ENCODE assay signal across 40 cellular contexts in the genomic region with DNA sequence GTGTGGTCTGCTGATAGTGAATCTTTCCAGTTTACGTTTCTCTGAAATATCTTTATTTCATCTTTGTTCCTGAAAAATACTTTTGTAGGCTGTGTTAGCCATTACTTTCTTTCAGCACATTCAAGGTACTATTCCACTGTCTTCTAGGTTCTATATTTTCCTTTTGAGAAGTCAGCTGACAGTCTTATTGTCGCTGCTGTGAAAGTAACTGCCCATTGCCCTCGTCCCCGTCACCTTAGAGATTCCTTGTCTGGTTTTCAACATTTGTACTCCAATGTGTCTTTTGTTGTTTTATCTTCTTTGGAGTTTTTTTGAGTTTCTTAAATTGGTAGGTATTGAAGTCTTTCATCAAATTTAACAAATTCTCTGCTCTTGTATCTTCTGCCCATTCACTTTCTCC. TPM values are rescaled to one million over a fixed set of nuclear protein-coding genes. Genes with fewer than 3 reads are reported as not detected.
"Had no signal": no experiment of that assay in that cellular context is flagged by ENCODE, and none has a peak within 500 bp of the region (broad histone marks: within the 10 kb centered on the region; RNA-seq: fewer than 3 reads in every experiment).

No MANE protein-coding gene starts in this region.

- H3K27me3 ChIP-seq: ascending aorta, cardiac muscle cell had no signal

- H3K4me3 Mint-ChIP-seq: activated CD4-positive, alpha-beta memory T cell treated with anti-CD3 and anti-CD28 coated beads for 36 hours; activated CD4-positive, alpha-beta T cell treated with anti-CD3 and anti-CD28 coated beads for 36 hours; activated CD8-positive, alpha-beta T cell treated with anti-CD3 and anti-CD28 coated beads for 36 hours; activated naive CD4-positive, alpha-beta T cell treated with anti-CD3 and anti-CD28 coated beads, Interleukin-2, amount 10 ng/mL, durations not matched to agents 7 days and 5 days; activated naive CD4-positive, alpha-beta T cell treated with anti-CD3 and anti-CD28 coated beads, Interleukin-2, amount 50 U/mL, for 24 hours; activated naive CD8-positive, alpha-beta T cell; activated naive CD8-positive, alpha-beta T cell treated with anti-CD3 and anti-CD28 coated beads, Interleukin-2, amount 10 ng/mL, durations not matched to agents 7 days and 5 days; activated naive CD8-positive, alpha-beta T cell treated with anti-CD3 and anti-CD28 coated beads, Interleukin-2, amount 50 U/mL, for 24 hours; brain; central memory CD8-positive, alpha-beta T cell; T-helper 1 cell treated with Interleukin-12 subunit alpha and Interleukin-12 subunit beta and Interleukin-4 antibody, amounts not matched to agents 30 μg/mL and 1 μg/mL, for 36 hours; T-helper 2 cell treated with Interferon-gamma antibody and Interleukin-4, amounts not matched to agents 5 μg/mL and 100 μg/mL, for 36 hours had no signal

- H3K36me3 ChIP-seq: ascending aorta, cardiac muscle cell had no signal

- H3K4me1 ChIP-seq: ascending aorta had no signal

- H3K27ac Mint-ChIP-seq: activated CD4-positive, alpha-beta memory T cell treated with anti-CD3 and anti-CD28 coated beads for 36 hours; activated CD4-positive, alpha-beta T cell treated with anti-CD3 and anti-CD28 coated beads for 36 hours; activated CD8-positive, alpha-beta T cell treated with anti-CD3 and anti-CD28 coated beads for 36 hours; activated naive CD4-positive, alpha-beta T cell treated with anti-CD3 and anti-CD28 coated beads, Interleukin-2, amount 10 ng/mL, durations not matched to agents 7 days and 5 days; activated naive CD4-positive, alpha-beta T cell treated with anti-CD3 and anti-CD28 coated beads, Interleukin-2, amount 50 U/mL, for 24 hours; activated naive CD8-positive, alpha-beta T cell; activated naive CD8-positive, alpha-beta T cell treated with anti-CD3 and anti-CD28 coated beads, Interleukin-2, amount 10 ng/mL, durations not matched to agents 7 days and 5 days; activated naive CD8-positive, alpha-beta T cell treated with anti-CD3 and anti-CD28 coated beads, Interleukin-2, amount 50 U/mL, for 24 hours; activated T-helper 2 cell treated with anti-CD3 and anti-CD28 coated beads, Interferon-gamma antibody, Interleukin-2, Interleukin-4, amounts not matched to agents 10 μg/mL and 5 μg/mL and 100 μg/mL, durations not matched to agents 14 hours and 24 hours and 36 hours; brain; T-helper 1 cell treated with Interleukin-12 subunit alpha and Interleukin-12 subunit beta and Interleukin-4 antibody, amounts not matched to agents 30 μg/mL and 1 μg/mL, for 36 hours; T-helper 2 cell treated with Interferon-gamma antibody and Interleukin-4, amounts not matched to agents 5 μg/mL and 100 μg/mL, for 36 hours had no signal

- DNase-seq: activated CD4-positive, alpha-beta memory T cell treated with anti-CD3 and anti-CD28 coated beads for 36 hours; activated CD4-positive, alpha-beta T cell treated with anti-CD3 and anti-CD28 coated beads for 1 hour; activated CD4-positive, alpha-beta T cell treated with anti-CD3 and anti-CD28 coated beads for 36 hours; activated CD4-positive, alpha-beta T cell treated with anti-CD3 and anti-CD28 coated beads for 48 hours; activated CD4-positive, alpha-beta T cell treated with anti-CD3 and anti-CD28 coated beads, Interleukin-2, amount 50 U/mL, for 1 hour; activated CD4-positive, alpha-beta T cell treated with anti-CD3 and anti-CD28 coated beads, Interleukin-2, amount 50 U/mL, for 4 hours; activated CD4-positive, CD25-positive, alpha-beta regulatory T cell; activated CD8-positive, alpha-beta memory T cell treated with anti-CD3 and anti-CD28 coated beads, Interleukin-2, amount 50 U/mL, for 4 hours; activated CD8-positive, alpha-beta T cell treated with anti-CD3 and anti-CD28 coated beads for 36 hours; activated effector memory CD4-positive, alpha-beta T cell treated with Interleukin-2 at 50 U/mL for 16 hours; activated gamma-delta T cell; activated naive CD4-positive, alpha-beta T cell treated with anti-CD3 and anti-CD28 coated beads, Interleukin-2, amount 10 ng/mL, durations not matched to agents 7 days and 5 days; activated naive CD4-positive, alpha-beta T cell treated with Interleukin-2 at 50 U/mL for 16 hours; activated naive CD8-positive, alpha-beta T cell treated with anti-CD3 and anti-CD28 coated beads, Interleukin-2, amount 10 ng/mL, durations not matched to agents 7 days and 5 days; activated naive CD8-positive, alpha-beta T cell treated with anti-CD3 and anti-CD28 coated beads, Interleukin-2, amount 50 U/mL, for 24 hours; activated T-cell treated with anti-CD3 and anti-CD28 coated beads for 4 hours; activated T-cell treated with anti-CD3 and anti-CD28 coated beads, Interleukin-2, amount 50 U/mL, for 1 hour; activated T-cell treated with anti-CD3 and anti-CD28 coated beads, Interleukin-2, amount 50 U/mL, for 48 hours; amygdala; anterior cingulate cortex; caudate nucleus; cerebellar nuclear complex; T-helper 1 cell; T-helper 2 cell; T-helper 9 cell had no signal

- H3K27ac ChIP-seq: ascending aorta, cardiac muscle cell, VCaP had no signal

- H3K27me3 Mint-ChIP-seq: activated naive CD4-positive, alpha-beta T cell treated with anti-CD3 and anti-CD28 coated beads, Interleukin-2, amount 50 U/mL, for 24 hours; activated naive CD8-positive, alpha-beta T cell had no signal

- H3K4me3 ChIP-seq: ascending aorta, cardiac muscle cell had no signal

- ATAC-seq: activated CD4-positive, alpha-beta T cell treated with anti-CD3 and anti-CD28 coated beads for 36 hours; activated CD4-positive, CD25-positive, alpha-beta regulatory T cell treated with anti-CD3 and anti-CD28 coated beads, Interleukin-2, amount 50 U/mL, for 24 hours; activated CD8-positive, alpha-beta T cell treated with anti-CD3 and anti-CD28 coated beads for 36 hours; activated naive CD8-positive, alpha-beta T cell treated with anti-CD3 and anti-CD28 coated beads, Interleukin-2, amount 50 U/mL, for 24 hours had no signal

- H3K36me3 Mint-ChIP-seq: activated CD4-positive, alpha-beta memory T cell treated with anti-CD3 and anti-CD28 coated beads for 36 hours; activated naive CD4-positive, alpha-beta T cell treated with anti-CD3 and anti-CD28 coated beads, Interleukin-2, amount 10 ng/mL, durations not matched to agents 7 days and 5 days; activated naive CD8-positive, alpha-beta T cell treated with anti-CD3 and anti-CD28 coated beads, Interleukin-2, amount 10 ng/mL, durations not matched to agents 7 days and 5 days; brain had no signal

- H3K9me3 Mint-ChIP-seq: central memory CD8-positive, alpha-beta T cell had no signal

- FAIRE-seq: bronchial epithelial cell, TTC549 had no signal

- H3K4me1 Mint-ChIP-seq: activated CD4-positive, alpha-beta T cell treated with anti-CD3 and anti-CD28 coated beads for 36 hours; activated naive CD4-positive, alpha-beta T cell treated with anti-CD3 and anti-CD28 coated beads, Interleukin-2, amount 10 ng/mL, durations not matched to agents 7 days and 5 days; activated naive CD4-positive, alpha-beta T cell treated with anti-CD3 and anti-CD28 coated beads, Interleukin-2, amount 50 U/mL, for 24 hours; activated naive CD8-positive, alpha-beta T cell treated with anti-CD3 and anti-CD28 coated beads, Interleukin-2, amount 10 ng/mL, durations not matched to agents 7 days and 5 days; activated naive CD8-positive, alpha-beta T cell treated with anti-CD3 and anti-CD28 coated beads, Interleukin-2, amount 50 U/mL, for 24 hours; central memory CD8-positive, alpha-beta T cell had no signal

- H3K9me3 ChIP-seq: ascending aorta had no signal

RNA-seq across cellular contexts. Expression of gene MX2, which starts 19.8 kb away (rescaled TPM):
- total RNA-seq: chondrocyte had no signal

RNA-seq across cellular contexts. Expression of gene FAM3B, which starts 25.4 kb away (rescaled TPM):
- total RNA-seq: activated CD4-positive, alpha-beta memory T cell treated with anti-CD3 and anti-CD28 coated beads for 36 hours; activated CD4-positive, alpha-beta T cell treated with anti-CD3 and anti-CD28 coated beads for 36 hours; activated CD8-positive, alpha-beta memory T cell treated with anti-CD3 and anti-CD28 coated beads for 36 hours; activated CD8-positive, alpha-beta T cell treated with anti-CD3 and anti-CD28 coated beads for 36 hours; activated naive CD8-positive, alpha-beta T cell treated with anti-CD3 and anti-CD28 coated beads, Interleukin-2, amount 10 ng/mL, durations not matched to agents 7 days and 5 days; activated T-helper 2 cell treated with anti-CD3 and anti-CD28 coated beads, Interferon-gamma antibody, Interleukin-2, Interleukin-4, amounts not matched to agents 10 μg/mL and 5 μg/mL and 100 μg/mL, durations not matched to agents 14 hours and 24 hours and 36 hours; ascending aorta; bronchial epithelial cell; cardiac muscle cell; chondrocyte had no signal
- polyA plus RNA-seq: cardiac muscle cell had no signal
